In genomic region chr17:29568331-29569244, GRCh38 we compare ENCODE assay signal across 7 cellular contexts. TPM values are rescaled to one million over a fixed set of nuclear protein-coding genes. Genes with fewer than 3 reads are reported as not detected.
DNase-seq lines count a peak whose midpoint lies in the region; ATAC-seq and TF ChIP-seq lines count a peak whose summit lies in the region.

TSS of gene TP53I13 (plus strand) at chr17:29568701. CDS start at chr17:29568759, 58 bp downstream.

- DNase-seq in NCI-H446 treated with DMSO at 0.1 percent for 48 hours (lab: John Stamatoyannopoulos, UW) (peak; percentile 60), cerebellum (ENCODE audit: low spot score) (peak; percentile 67), kidney tubule cell (ENCODE audit: low spot score) (peak; percentile 86)
- peak; percentile 78 to 93 for DNase-seq in activated CD4-positive, alpha-beta T cell treated with anti-CD3 and anti-CD28 coated beads for 24 hours (ENCODE audit: low read depth in 2 of 2)
- DNase-seq in stimulated activated CD4-positive, alpha-beta T cell treated with anti-CD3 and anti-CD28 coated beads, Interleukin-2, amount 100 ng/mL, for 24 hours, result peak; percentile 90 to 95

- ATAC-seq in GM18505 (IDR thresholded peaks at IDR 0.05; ENCODE audit: unreplicated experiment) (peak; percentile 41), HG03039 (IDR thresholded peaks at IDR 0.05; ENCODE audit: unreplicated experiment) (peak; percentile 35)

- TF ChIP-seq POLR2A in GM18505 (IDR thresholded peaks at IDR 0.05; ENCODE audit: borderline replicate concordance, extremely low read depth, insufficient read depth, insufficient read length), result peak; percentile 75

RNA-seq across cellular contexts. Expression of gene TP53I13, which starts in this region (rescaled TPM):
- total RNA-seq in cerebellum, result 11.7 TPM

Comparison
In these comparisons a context has a peak if more than half of its experiments do, and no peak if none do; other contexts are left out.
1. Peak in every context shown above with its lines: DNase-seq and ATAC-seq.